Comparison of ENCODE assay signal across 8 cellular contexts in genomic region chr2:8576525-8577157, GRCh38.
DNase-seq lines count a peak whose midpoint lies in the region; ATAC-seq, FAIRE-seq and TF ChIP-seq lines count a peak whose summit lies in the region.

No MANE protein-coding gene starts in this region.

- ATAC-seq in GM21825 (IDR thresholded peaks at IDR 0.05; ENCODE audit: unreplicated experiment) (peak; percentile 44), activated B cell treated with CpG ODN at 0.5 μM for 24 hours (ENCODE audit: low read depth) (peak; percentile 55), HepG2 (no peak)

- no peaks in the 10 kb centered on the region for H4K20me1 ChIP-seq in HepG2 (ENCODE audit: insufficient read depth, low read length)

- no peak overlapping the region for H2AFZ ChIP-seq in HepG2 (ENCODE audit: low read length)

- H3K4me1 ChIP-seq in HepG2 (ENCODE audit: insufficient read depth, low read length): peaks cover 90% of the 10 kb centered on the region
- no peaks in the 10 kb centered on the region for H3K4me1 ChIP-seq in HAP-1

- POLR2A ChIA-PET in activated B cell treated with CpG ODN at 0.5 μM for 24 hours (lab: Charles Lee) (interaction anchor here (1.2 kb wide), 1 partner anchor 33 kb away, joined by 4 read pairs; no protein-coding TSS in a partner anchor), HepG2 (lab: Yijun Ruan, JAX) (no interaction called here)

- no peak for FAIRE-seq in HepG2 (lab: Jason Lieb, UNC)

- H3K4me2 ChIP-seq in HepG2 (ENCODE audit: low read depth, low read length): no peak overlapping the region

- TF ChIP-seq CTCF in activated B cell treated with CpG ODN at 0.5 μM for 24 hours (IDR thresholded peaks at IDR 0.05) (no peak), HepG2 (CRISPR knock-in tag; IDR thresholded peaks at IDR 0.05) (no peak)

- TF ChIP-seq POLR2A in HepG2 (IDR thresholded peaks at IDR 0.05; ENCODE audit: insufficient read depth in 1 of 2, low read depth in 2 of 2, low read length in 2 of 2): no peak

- H3K36me3 ChIP-seq in HepG2 (replicated peaks in 1 of 2; ENCODE audit: control insufficient read depth in 1 of 2, insufficient read depth in 2 of 2, low read length in 2 of 2): no peaks in the 10 kb centered on the region
- H3K36me3 ChIP-seq in HAP-1 (replicated peaks): no peaks in the 10 kb centered on the region

- H3K9ac ChIP-seq in HepG2 (ENCODE audit: insufficient read depth, low read depth, low read length): no peak overlapping the region

- CTCF ChIA-PET in activated B cell treated with CpG ODN at 0.5 μM for 24 hours (lab: Charles Lee): no interaction called here
- CTCF ChIA-PET in HepG2 (lab: Yijun Ruan, JAX; ENCODE audit: low intra/inter-chr PET ratio, low total read pairs): no interaction called here

- no peak for TF ChIP-seq EP300 in HepG2 (IDR thresholded peaks at IDR 0.05; ENCODE audit: low read depth in 2 of 2, low read length in 2 of 2)
- TF ChIP-seq EP300 in HepG2 (CRISPR knock-in tag; IDR thresholded peaks at IDR 0.05; ENCODE audit: borderline replicate concordance): no peak

- peaks cover 2% of the 10 kb centered on the region for H3K9me3 Mint-ChIP-seq in activated B cell treated with CpG ODN at 0.5 μM for 24 hours

- WGBS in HepG2 (ENCODE audit: low lambda C conversion rate): 65% methylated on average over 12 of the region's 12 CpGs

- BruUV-seq in HepG2 (replicated peaks; lab: Mats Ljungman, UMichigan): no TSS peak

- no peaks in the 10 kb centered on the region for H3K79me2 ChIP-seq in HepG2 (ENCODE audit: insufficient read depth, low read length)

- H3K4me1 Mint-ChIP-seq in activated B cell treated with CpG ODN at 0.5 μM for 24 hours: peaks cover 74% of the 10 kb centered on the region

- peak; percentile 86 for DNase-seq in CD1c-positive myeloid dendritic cell (ENCODE audit: extremely low spot score)
- DNase-seq in activated B cell treated with CpG ODN at 0.5 μM for 24 hours: no peak
- no peak for DNase-seq in HepG2 (ENCODE audit: low spot score)
- no peak for DNase-seq in superior temporal gyrus (ENCODE audit: extremely low spot score)
- no peak for DNase-seq in HK-2 (ENCODE audit: unreplicated experiment)
- DNase-seq in NCI-H1694 (lab: John Stamatoyannopoulos, UW): no peak
- no peak for DNase-seq in HAP-1 (ENCODE audit: low spot score in 2 of 2)

- TF ChIP-seq RAD21 in HepG2 (CRISPR knock-in tag; IDR thresholded peaks at IDR 0.05): no peak

- in situ Hi-C loops in HepG2 (cut with HindIII; ENCODE audit: extremely low pct_ligation_motif_present, low pct_unique_long_range_greater_than_20kb): no loop called here
- in situ Hi-C loops in HAP-1 (cut with MboI; ENCODE audit: low sequenced_read_pairs): no loop called here

- H3K9me3 ChIP-seq in HepG2 (ENCODE audit: low read length) (no peaks in the 10 kb centered on the region), HAP-1 (no peaks in the 10 kb centered on the region)

- H3K27ac ChIP-seq in HepG2 (ENCODE audit: extremely low read length, insufficient read depth, low read length): no peak overlapping the region

- H3K27ac Mint-ChIP-seq in activated B cell treated with CpG ODN at 0.5 μM for 24 hours: peak overlapping the region; percentile 59

- H3K27me3 ChIP-seq in HepG2 (ENCODE audit: control insufficient read depth in 1 of 2, insufficient read depth in 2 of 2, low read length in 2 of 2) (no peaks in the 10 kb centered on the region), HAP-1 (ENCODE audit: low read depth) (no peaks in the 10 kb centered on the region)

- H3K27me3 Mint-ChIP-seq in activated B cell treated with CpG ODN at 0.5 μM for 24 hours: peaks cover 36% of the 10 kb centered on the region

- H3K4me3 Mint-ChIP-seq in activated B cell treated with CpG ODN at 0.5 μM for 24 hours: peak overlapping the region; percentile 44

- H3K4me3 ChIP-seq in HepG2 (replicated peaks in 1 of 3; ENCODE audit: insufficient read depth in 1 of 3, low read depth in 2 of 3, low read length in 3 of 3): no peak overlapping the region
- no peak overlapping the region for H3K4me3 ChIP-seq in HAP-1

- no peaks in the 10 kb centered on the region for H3K36me3 Mint-ChIP-seq in activated B cell treated with CpG ODN at 0.5 μM for 24 hours (ENCODE audit: low read depth)

- intact Hi-C loops in activated B cell treated with CpG ODN at 0.5 μM for 24 hours (cut with micrococcal nuclease) (loop anchor here (1.0 kb wide), 1 partner anchor 24 kb away; no protein-coding TSS in a partner anchor), HepG2 (cut with micrococcal nuclease; ENCODE audit: unreplicated experiment) (no loop called here)

TF ChIP-seq in HepG2, 621 proteins besides CTCF, POLR2A, EP300 and RAD21:
- TF ChIP-seq SRY (CRISPR knock-in tag; IDR thresholded peaks at IDR 0.05): no peak
- no peak for TF ChIP-seq ZNF784 (CRISPR knock-in tag; IDR thresholded peaks at IDR 0.05; ENCODE audit: borderline replicate concordance)
- TF ChIP-seq IKZF5 (CRISPR knock-in tag; IDR thresholded peaks at IDR 0.05): no peak
- no peak for TF ChIP-seq ELF3 (CRISPR knock-in tag; IDR thresholded peaks at IDR 0.05)
- 0 out of 2 replicates have a peak, but pooled peaks have one; percentile 14 for TF ChIP-seq ZMYM3 (CRISPR knock-in tag; IDR thresholded peaks at IDR 0.05)
- TF ChIP-seq ZNF768 (CRISPR knock-in tag; IDR thresholded peaks at IDR 0.05): peak; percentile 98
- no peak for TF ChIP-seq ZNF605 (CRISPR knock-in tag; IDR thresholded peaks at IDR 0.05)
- TF ChIP-seq AKAP8 (CRISPR knock-in tag; IDR thresholded peaks at IDR 0.05): no peak
